ENCODE assay signal across 8 cellular contexts in the genomic region with DNA sequence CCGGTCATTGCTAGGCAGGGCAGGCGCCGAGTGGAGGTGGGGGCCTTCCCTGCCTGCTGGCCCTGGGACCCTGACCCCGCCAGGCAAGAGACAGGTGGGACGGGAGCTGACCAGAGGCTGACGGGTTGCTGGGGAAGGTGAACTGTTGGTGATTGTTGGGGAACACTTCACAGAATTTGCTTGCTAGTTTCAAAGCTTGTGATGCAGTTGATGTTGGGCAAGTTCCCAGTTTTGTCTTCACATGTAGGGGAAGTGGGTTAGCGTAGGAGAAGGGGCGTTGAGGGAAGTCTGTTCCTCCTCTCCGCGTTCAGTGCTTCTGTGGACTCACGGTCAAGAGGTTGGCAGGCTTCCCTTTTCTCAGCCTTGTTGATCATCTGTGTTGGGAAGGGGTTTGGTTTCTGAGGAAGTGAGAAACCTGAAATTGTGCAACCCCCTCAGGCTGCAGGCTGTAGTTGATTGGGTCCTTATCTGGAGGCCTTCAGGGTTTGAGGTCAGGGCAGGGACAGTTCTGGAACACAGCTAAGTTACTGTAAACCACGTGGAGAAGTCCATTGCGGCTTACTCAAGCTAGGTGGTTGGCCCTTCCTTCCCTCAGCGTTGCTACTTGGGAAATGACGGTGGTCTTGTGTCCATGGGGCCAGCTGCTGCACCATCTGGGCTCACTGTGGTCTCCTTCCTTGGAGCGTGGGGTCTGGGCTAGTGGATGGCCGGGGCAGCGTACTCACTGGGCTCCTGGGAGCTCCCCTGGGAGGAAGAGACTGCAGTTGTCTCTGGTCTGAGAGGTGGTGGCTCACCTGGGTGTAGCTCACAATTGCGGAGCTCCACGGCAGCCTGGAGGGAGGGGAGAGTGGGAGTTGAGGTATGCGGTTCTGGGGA. TPM values are rescaled to one million over a fixed set of nuclear protein-coding genes. Genes with fewer than 3 reads are reported as not detected.
DNase-seq lines count a peak whose midpoint lies in the region; ATAC-seq, FAIRE-seq and TF ChIP-seq lines count a peak whose summit lies in the region.

No MANE protein-coding gene starts in this region.

- peaks cover 30% of the 10 kb centered on the region for H3K79me2 ChIP-seq in HepG2 (ENCODE audit: insufficient read depth, low read length)

- H2AFZ ChIP-seq in HepG2 (ENCODE audit: low read length) = no peak overlapping the region

- 69% methylated on average over 14 of the region's 21 CpGs for WGBS in HepG2 (ENCODE audit: low lambda C conversion rate)

- H3K9ac ChIP-seq in HepG2 (ENCODE audit: insufficient read depth, low read depth, low read length) = peak overlapping the region; percentile 19; the same call in 1 of the 2 replicates

- H3K4me3 ChIP-seq in RWPE2 (ENCODE audit: severe bottlenecking) (no peak overlapping the region), breast epithelium (peak overlapping the region in 1 of 3 donors; percentile 45), HepG2 (replicated peaks in 1 of 3; ENCODE audit: insufficient read depth in 1 of 3, low read depth in 2 of 3, low read length in 3 of 3) (peak overlapping the region in 1 of 3 experiments; percentile 55; a peak in 1 of 6 replicates)

- H3K9me3 ChIP-seq in RWPE2 (ENCODE audit: severe bottlenecking) (no peaks in the 10 kb centered on the region), breast epithelium (no peaks in the 10 kb centered on the region), HepG2 (ENCODE audit: low read length) (no peaks in the 10 kb centered on the region)

- peaks cover 60% of the 10 kb centered on the region for H4K20me1 ChIP-seq in HepG2 (ENCODE audit: insufficient read depth, low read length)

- TF ChIP-seq RAD21 in HepG2 (CRISPR knock-in tag; IDR thresholded peaks at IDR 0.05) = no peak

- H3K27ac ChIP-seq in RWPE2 (ENCODE audit: poor library complexity, severe bottlenecking) (peak overlapping the region; percentile 50), breast epithelium (peak overlapping the region; percentile 73 to 96), HepG2 (ENCODE audit: extremely low read length, insufficient read depth, low read length) (peak overlapping the region; percentile 80)

- TF ChIP-seq CTCF in RWPE2 (IDR thresholded peaks at IDR 0.05; ENCODE audit: poor library complexity, severe bottlenecking) (no peak), breast epithelium (IDR thresholded peaks at IDR 0.05) (no peak), HepG2 (CRISPR knock-in tag; IDR thresholded peaks at IDR 0.05) (no peak)

- FAIRE-seq in GM12891 (lab: Jason Lieb, UNC) (peak; percentile 85), HepG2 (lab: Jason Lieb, UNC) (peak; percentile 64)

- H3K36me3 ChIP-seq in RWPE2 (ENCODE audit: low read depth) = peaks cover 67% of the 10 kb centered on the region
- H3K36me3 ChIP-seq in breast epithelium = peaks cover 4% of the 10 kb centered on the region
- peaks cover 20 to 49% of the 10 kb centered on the region in 2 experiments for H3K36me3 ChIP-seq in HepG2 (replicated peaks in 1 of 2; ENCODE audit: control insufficient read depth in 1 of 2, insufficient read depth in 2 of 2, low read length in 2 of 2)

- CTCF ChIA-PET in HepG2 (lab: Yijun Ruan, JAX; ENCODE audit: low intra/inter-chr PET ratio, low total read pairs) = no interaction called here

- H3K4me2 ChIP-seq in HepG2 (ENCODE audit: low read depth, low read length) = peak overlapping the region; percentile 83

- H3K27me3 ChIP-seq in RWPE2 (ENCODE audit: insufficient read depth, poor library complexity, severe bottlenecking) = no peaks in the 10 kb centered on the region
- H3K27me3 ChIP-seq in breast epithelium = no peaks in the 10 kb centered on the region
- no peaks in the 10 kb centered on the region for H3K27me3 ChIP-seq in HepG2 (ENCODE audit: control insufficient read depth in 1 of 2, insufficient read depth in 2 of 2, low read length in 2 of 2)

- POLR2A ChIA-PET in HepG2 (lab: Yijun Ruan, JAX) = interaction anchor here (1.2 to 4.9 kb wide), 4 partner anchors 10 to 71 kb away, joined by 3 to 114 read pairs (median 41); a partner anchor contains a TSS

- BruUV-seq in HepG2 (replicated peaks; lab: Mats Ljungman, UMichigan) = no TSS peak

- DNase-seq in GM12891 (ENCODE audit: insufficient read length, low spot score) = no peak
- no peak for DNase-seq in RWPE2 (ENCODE audit: low spot score)
- DNase-seq in breast epithelium (ENCODE audit: low spot score in 2 of 2) = peak in 1 of 2 donors; percentile 62
- DNase-seq in HepG2 (ENCODE audit: low spot score) = peak; percentile 59
- peak in 2 of 3 experiments; percentile 34 to 50 for DNase-seq in stimulated activated CD4-positive, alpha-beta T cell treated with anti-CD3 and anti-CD28 coated beads, TNF-alpha, amount 100 ng/mL, for 24 hours (ENCODE audit: low read depth in 3 of 3)
- DNase-seq in NK-92 (lab: John Stamatoyannopoulos, UW; ENCODE audit: unreplicated experiment) = no peak

- TF ChIP-seq EP300 in HepG2 (IDR thresholded peaks at IDR 0.05; ENCODE audit: low read depth in 2 of 2, low read length in 2 of 2) (peak in 1 of 2 experiments; percentile 17; a peak in 1 of 4 replicates), HepG2 (CRISPR knock-in tag; IDR thresholded peaks at IDR 0.05; ENCODE audit: borderline replicate concordance) (no peak)

- peak; percentile 32 for ATAC-seq in HG02884 (IDR thresholded peaks at IDR 0.05; ENCODE audit: unreplicated experiment)
- ATAC-seq in RWPE2 (ENCODE audit: low read depth) = peak; percentile 8
- ATAC-seq in HepG2 = peak; percentile 1
- ATAC-seq in HG03135 (IDR thresholded peaks at IDR 0.05; ENCODE audit: unreplicated experiment) = no peak

- in situ Hi-C loops in HepG2 (cut with HindIII; ENCODE audit: extremely low pct_ligation_motif_present, low pct_unique_long_range_greater_than_20kb) = no loop called here

- intact Hi-C loops in breast epithelium (cut with DNase I; ENCODE audit: low total_unique reads) (loop anchor here (1.0 kb wide), 1 partner anchor 25 kb away; no protein-coding TSS in a partner anchor), HepG2 (cut with micrococcal nuclease; ENCODE audit: unreplicated experiment) (no loop called here)

- TF ChIP-seq POLR2A in GM12891 (IDR thresholded peaks at IDR 0.05; ENCODE audit: low read depth, low read length) (no peak; the same call in none of the 2 replicates), breast epithelium (IDR thresholded peaks at IDR 0.05) (no peak), HepG2 (IDR thresholded peaks at IDR 0.05; ENCODE audit: insufficient read depth in 1 of 2, low read depth in 2 of 2, low read length in 2 of 2) (peak; percentile 70 to 83)

- peaks cover 26% of the 10 kb centered on the region for H3K4me1 ChIP-seq in RWPE2 (ENCODE audit: insufficient read depth, poor library complexity, severe bottlenecking)
- H3K4me1 ChIP-seq in breast epithelium = peaks cover 0 to 18% of the 10 kb centered on the region in 2 donors
- H3K4me1 ChIP-seq in HepG2 (ENCODE audit: insufficient read depth, low read length) = peaks cover 86% of the 10 kb centered on the region

RNA-seq across cellular contexts. Expression of a gene that starts 7.5 kb away (rescaled TPM):
- 4,709 TPM for polyA plus RNA-seq in GM12891 (2012; ENCODE audit: low read depth, missing spikeins)
- total RNA-seq in breast epithelium (1,000 to 10,000 TPM; 2,169 to 2,630 (median 2,424) TPM), HepG2 (2016; rRNA removed; fragmentation: Illumina TruSeq; extraction: Trizol) (1,411 and 1,450 TPM in 2 replicates)
- 1,847 and 2,095 TPM in 2 replicates for total RNA-seq in HepG2 (2016; cell fraction: cytosol; rRNA removed; fragmentation: Illumina TruSeq; extraction: Trizol; ENCODE audit: low read depth)
- 1,493 and 1,495 TPM in 2 replicates for total RNA-seq in HepG2 (2016; cell fraction: insoluble cytoplasmic fraction; rRNA removed; fragmentation: Illumina TruSeq; extraction: Trizol)
- 2,859 and 2,975 TPM in 2 replicates for total RNA-seq in HepG2 (2016; cell fraction: membrane; rRNA removed; fragmentation: Illumina TruSeq; extraction: Trizol)
- total RNA-seq in HepG2 (2016; cell fraction: nucleus; rRNA removed; fragmentation: Illumina TruSeq; extraction: Trizol) = 574 and 605 TPM in 2 replicates
- 2,903 and 3,161 TPM in 2 replicates for polyA plus RNA-seq in HepG2 (2011; rRNA removed)
- polyA plus RNA-seq in HepG2 (2011; cell fraction: cytosol; rRNA removed) = 3,446 and 4,669 TPM in 2 replicates
- 1,154 and 1,198 TPM in 2 replicates for polyA plus RNA-seq in HepG2 (2011; cell fraction: nucleus; rRNA removed)
- 2,294 and 3,529 TPM in 2 replicates for polyA plus RNA-seq in HepG2 (2012)
- polyA plus RNA-seq in HepG2 (2016; cell fraction: cytosol; fragmentation: Illumina TruSeq; extraction: Trizol; ENCODE audit: low read depth) = 2,882 and 3,077 TPM in 2 replicates
- polyA plus RNA-seq in HepG2 (2016; cell fraction: insoluble cytoplasmic fraction; fragmentation: Illumina TruSeq; extraction: Trizol; ENCODE audit: low read depth) = 1,450 and 1,632 TPM in 2 replicates
- polyA plus RNA-seq in HepG2 (2016; cell fraction: membrane; fragmentation: Illumina TruSeq; extraction: Trizol; ENCODE audit: low read depth) = 3,325 and 3,445 TPM in 2 replicates
- polyA plus RNA-seq in HepG2 (2016; cell fraction: nucleus; fragmentation: Illumina TruSeq; extraction: Trizol; ENCODE audit: insufficient read depth, low read depth) = 1,079 and 1,215 TPM in 2 replicates
- 647 and 719 TPM in 2 replicates for polyA minus RNA-seq in HepG2 (2011; rRNA and poly(A)+ RNA removed; ENCODE audit: low replicate concordance)
- 352 and 390 TPM in 2 replicates for polyA minus RNA-seq in HepG2 (2011; cell fraction: cytosol; rRNA and poly(A)+ RNA removed)
- 215 and 249 TPM in 2 replicates for polyA minus RNA-seq in HepG2 (2011; cell fraction: nucleus; rRNA and poly(A)+ RNA removed)

RNA-seq across cellular contexts. Expression of a gene that starts 14.7 kb away (rescaled TPM):
- 0.14 TPM for polyA plus RNA-seq in GM12891 (2012; ENCODE audit: low read depth, missing spikeins)
- 10 to 100 TPM in 2 of 3 donors, 1 to 10 TPM in 1; 1.6 to 28.3 (median 11.5) TPM for total RNA-seq in breast epithelium
- not detected in 2 replicates for total RNA-seq in HepG2 (2016; rRNA removed; fragmentation: Illumina TruSeq; extraction: Trizol)
- not detected in 2 replicates for total RNA-seq in HepG2 (2016; cell fraction: cytosol; rRNA removed; fragmentation: Illumina TruSeq; extraction: Trizol; ENCODE audit: low read depth)
- total RNA-seq in HepG2 (2016; cell fraction: insoluble cytoplasmic fraction; rRNA removed; fragmentation: Illumina TruSeq; extraction: Trizol) = not detected in 2 replicates
- total RNA-seq in HepG2 (2016; cell fraction: membrane; rRNA removed; fragmentation: Illumina TruSeq; extraction: Trizol) = not detected in 2 replicates
- total RNA-seq in HepG2 (2016; cell fraction: nucleus; rRNA removed; fragmentation: Illumina TruSeq; extraction: Trizol) = not detected in 2 replicates
- polyA plus RNA-seq in HepG2 (2011; rRNA removed) = 0.10 and 0.22 TPM in 2 replicates
- polyA plus RNA-seq in HepG2 (2011; cell fraction: cytosol; rRNA removed) = 0.09 and 0.30 TPM in 2 replicates
- 0.24 TPM in 1 of 2 replicates, not detected in the other for polyA plus RNA-seq in HepG2 (2011; cell fraction: nucleus; rRNA removed)
- polyA plus RNA-seq in HepG2 (2012) = 0.16 and 0.24 TPM in 2 replicates
- polyA plus RNA-seq in HepG2 (2016; cell fraction: cytosol; fragmentation: Illumina TruSeq; extraction: Trizol; ENCODE audit: low read depth) = not detected in 2 replicates
- not detected in 2 replicates for polyA plus RNA-seq in HepG2 (2016; cell fraction: insoluble cytoplasmic fraction; fragmentation: Illumina TruSeq; extraction: Trizol; ENCODE audit: low read depth)
- polyA plus RNA-seq in HepG2 (2016; cell fraction: membrane; fragmentation: Illumina TruSeq; extraction: Trizol; ENCODE audit: low read depth) = not detected in 2 replicates
- not detected in 2 replicates for polyA plus RNA-seq in HepG2 (2016; cell fraction: nucleus; fragmentation: Illumina TruSeq; extraction: Trizol; ENCODE audit: insufficient read depth, low read depth)
- polyA minus RNA-seq in HepG2 (2011; rRNA and poly(A)+ RNA removed; ENCODE audit: low replicate concordance) = not detected in 2 replicates
- not detected in 2 replicates for polyA minus RNA-seq in HepG2 (2011; cell fraction: cytosol; rRNA and poly(A)+ RNA removed)
- polyA minus RNA-seq in HepG2 (2011; cell fraction: nucleus; rRNA and poly(A)+ RNA removed) = not detected in 2 replicates

RNA-seq across cellular contexts. Expression of a gene that starts 17.0 kb away (rescaled TPM):
- polyA plus RNA-seq in GM12891 (2012; ENCODE audit: low read depth, missing spikeins) = 13.9 TPM
- total RNA-seq in breast epithelium (10 to 100 TPM; 59.5 to 80.3 (median 74.4) TPM), HepG2 (2016; rRNA removed; fragmentation: Illumina TruSeq; extraction: Trizol) (64.8 and 65.4 TPM in 2 replicates)
- total RNA-seq in HepG2 (2016; cell fraction: cytosol; rRNA removed; fragmentation: Illumina TruSeq; extraction: Trizol; ENCODE audit: low read depth) = 15.4 and 16.0 TPM in 2 replicates
- 63.3 and 68.4 TPM in 2 replicates for total RNA-seq in HepG2 (2016; cell fraction: insoluble cytoplasmic fraction; rRNA removed; fragmentation: Illumina TruSeq; extraction: Trizol)
- 33.2 and 37.1 TPM in 2 replicates for total RNA-seq in HepG2 (2016; cell fraction: membrane; rRNA removed; fragmentation: Illumina TruSeq; extraction: Trizol)
- total RNA-seq in HepG2 (2016; cell fraction: nucleus; rRNA removed; fragmentation: Illumina TruSeq; extraction: Trizol) = 20.1 and 23.9 TPM in 2 replicates
- 55.1 and 62.6 TPM in 2 replicates for polyA plus RNA-seq in HepG2 (2011; rRNA removed)
- polyA plus RNA-seq in HepG2 (2011; cell fraction: cytosol; rRNA removed) = 64.8 and 96.9 TPM in 2 replicates
- 39.4 and 39.7 TPM in 2 replicates for polyA plus RNA-seq in HepG2 (2011; cell fraction: nucleus; rRNA removed)
- 36.9 and 37.0 TPM in 2 replicates for polyA plus RNA-seq in HepG2 (2012)
- 19.8 and 21.5 TPM in 2 replicates for polyA plus RNA-seq in HepG2 (2016; cell fraction: cytosol; fragmentation: Illumina TruSeq; extraction: Trizol; ENCODE audit: low read depth)
- polyA plus RNA-seq in HepG2 (2016; cell fraction: insoluble cytoplasmic fraction; fragmentation: Illumina TruSeq; extraction: Trizol; ENCODE audit: low read depth) = 66.3 and 66.4 TPM in 2 replicates
- polyA plus RNA-seq in HepG2 (2016; cell fraction: membrane; fragmentation: Illumina TruSeq; extraction: Trizol; ENCODE audit: low read depth) = 28.2 and 30.6 TPM in 2 replicates
- 31.1 and 43.4 TPM in 2 replicates for polyA plus RNA-seq in HepG2 (2016; cell fraction: nucleus; fragmentation: Illumina TruSeq; extraction: Trizol; ENCODE audit: insufficient read depth, low read depth)
- polyA minus RNA-seq in HepG2 (2011; rRNA and poly(A)+ RNA removed; ENCODE audit: low replicate concordance) = 43.3 and 70.9 TPM in 2 replicates
- 29.5 and 30.6 TPM in 2 replicates for polyA minus RNA-seq in HepG2 (2011; cell fraction: cytosol; rRNA and poly(A)+ RNA removed)
- 10.3 and 10.7 TPM in 2 replicates for polyA minus RNA-seq in HepG2 (2011; cell fraction: nucleus; rRNA and poly(A)+ RNA removed)

RNA-seq across cellular contexts. Expression of a gene that starts 18.8 kb away (rescaled TPM):
- 29.5 TPM for polyA plus RNA-seq in GM12891 (2012; ENCODE audit: low read depth, missing spikeins)
- 10 to 100 TPM; 16.5 to 37.3 (median 24.6) TPM for total RNA-seq in breast epithelium
- 9.0 and 22.2 TPM in 2 replicates for total RNA-seq in HepG2 (2016; rRNA removed; fragmentation: Illumina TruSeq; extraction: Trizol)
- 6.0 and 7.0 TPM in 2 replicates for total RNA-seq in HepG2 (2016; cell fraction: cytosol; rRNA removed; fragmentation: Illumina TruSeq; extraction: Trizol; ENCODE audit: low read depth)
- total RNA-seq in HepG2 (2016; cell fraction: insoluble cytoplasmic fraction; rRNA removed; fragmentation: Illumina TruSeq; extraction: Trizol) = 9.8 and 24.6 TPM in 2 replicates
- total RNA-seq in HepG2 (2016; cell fraction: membrane; rRNA removed; fragmentation: Illumina TruSeq; extraction: Trizol) = 10.9 and 16.4 TPM in 2 replicates
- total RNA-seq in HepG2 (2016; cell fraction: nucleus; rRNA removed; fragmentation: Illumina TruSeq; extraction: Trizol) = 22.1 and 22.7 TPM in 2 replicates
- polyA plus RNA-seq in HepG2 (2011; rRNA removed) = 25.5 and 42.2 TPM in 2 replicates
- polyA plus RNA-seq in HepG2 (2011; cell fraction: cytosol; rRNA removed) = 14.0 and 19.6 TPM in 2 replicates
- polyA plus RNA-seq in HepG2 (2011; cell fraction: nucleus; rRNA removed) = 62.9 and 70.0 TPM in 2 replicates
- polyA plus RNA-seq in HepG2 (2012) = 26.2 and 43.9 TPM in 2 replicates
- 5.9 and 6.3 TPM in 2 replicates for polyA plus RNA-seq in HepG2 (2016; cell fraction: cytosol; fragmentation: Illumina TruSeq; extraction: Trizol; ENCODE audit: low read depth)
- 14.0 and 15.8 TPM in 2 replicates for polyA plus RNA-seq in HepG2 (2016; cell fraction: insoluble cytoplasmic fraction; fragmentation: Illumina TruSeq; extraction: Trizol; ENCODE audit: low read depth)
- 15.2 and 15.3 TPM in 2 replicates for polyA plus RNA-seq in HepG2 (2016; cell fraction: membrane; fragmentation: Illumina TruSeq; extraction: Trizol; ENCODE audit: low read depth)
- 55.8 and 59.3 TPM in 2 replicates for polyA plus RNA-seq in HepG2 (2016; cell fraction: nucleus; fragmentation: Illumina TruSeq; extraction: Trizol; ENCODE audit: insufficient read depth, low read depth)
- polyA minus RNA-seq in HepG2 (2011; rRNA and poly(A)+ RNA removed; ENCODE audit: low replicate concordance) = 43.8 and 78.6 TPM in 2 replicates
- 25.2 and 27.9 TPM in 2 replicates for polyA minus RNA-seq in HepG2 (2011; cell fraction: cytosol; rRNA and poly(A)+ RNA removed)
- polyA minus RNA-seq in HepG2 (2011; cell fraction: nucleus; rRNA and poly(A)+ RNA removed) = 11.7 and 13.1 TPM in 2 replicates

RNA-seq across cellular contexts. Expression of a gene that starts 34.4 kb away (rescaled TPM):
- 0.06 TPM for polyA plus RNA-seq in GM12891 (2012; ENCODE audit: low read depth, missing spikeins)
- total RNA-seq in breast epithelium = 1 to 10 TPM; 1.3 to 2.9 (median 1.8) TPM
- not detected in 2 replicates for total RNA-seq in HepG2 (2016; rRNA removed; fragmentation: Illumina TruSeq; extraction: Trizol)
- total RNA-seq in HepG2 (2016; cell fraction: cytosol; rRNA removed; fragmentation: Illumina TruSeq; extraction: Trizol; ENCODE audit: low read depth) = not detected in 2 replicates
- not detected in 2 replicates for total RNA-seq in HepG2 (2016; cell fraction: insoluble cytoplasmic fraction; rRNA removed; fragmentation: Illumina TruSeq; extraction: Trizol)
- not detected in 2 replicates for total RNA-seq in HepG2 (2016; cell fraction: membrane; rRNA removed; fragmentation: Illumina TruSeq; extraction: Trizol)
- total RNA-seq in HepG2 (2016; cell fraction: nucleus; rRNA removed; fragmentation: Illumina TruSeq; extraction: Trizol) = not detected in 2 replicates
- polyA plus RNA-seq in HepG2 (2011; rRNA removed) = not detected in 2 replicates
- polyA plus RNA-seq in HepG2 (2011; cell fraction: cytosol; rRNA removed) = not detected in 2 replicates
- polyA plus RNA-seq in HepG2 (2011; cell fraction: nucleus; rRNA removed) = not detected in 2 replicates
- polyA plus RNA-seq in HepG2 (2012) = not detected in 2 replicates
- not detected in 2 replicates for polyA plus RNA-seq in HepG2 (2016; cell fraction: cytosol; fragmentation: Illumina TruSeq; extraction: Trizol; ENCODE audit: low read depth)
- not detected in 2 replicates for polyA plus RNA-seq in HepG2 (2016; cell fraction: insoluble cytoplasmic fraction; fragmentation: Illumina TruSeq; extraction: Trizol; ENCODE audit: low read depth)
- not detected in 2 replicates for polyA plus RNA-seq in HepG2 (2016; cell fraction: membrane; fragmentation: Illumina TruSeq; extraction: Trizol; ENCODE audit: low read depth)
- polyA plus RNA-seq in HepG2 (2016; cell fraction: nucleus; fragmentation: Illumina TruSeq; extraction: Trizol; ENCODE audit: insufficient read depth, low read depth) = not detected in 2 replicates
- polyA minus RNA-seq in HepG2 (2011; rRNA and poly(A)+ RNA removed; ENCODE audit: low replicate concordance) = not detected in 2 replicates
- polyA minus RNA-seq in HepG2 (2011; cell fraction: cytosol; rRNA and poly(A)+ RNA removed) = not detected in 2 replicates
- polyA minus RNA-seq in HepG2 (2011; cell fraction: nucleus; rRNA and poly(A)+ RNA removed) = not detected in 2 replicates

Comparison
In these comparisons a context has a peak if more than half of its experiments do, and no peak if none do; other contexts are left out.
1. DNase-seq: peak in HepG2 (single experiment) and stimulated activated CD4-positive, alpha-beta T cell treated with anti-CD3 and anti-CD28 coated beads, TNF-alpha, amount 100 ng/mL, for 24 hours (2 of 3); none in GM12891 (single experiment), RWPE2 (single experiment) and NK-92 (single experiment).
2. POLR2A ChIP-seq: peak in HepG2 (2 of 2); none in GM12891 (single experiment) and breast epithelium (single experiment).
3. Peak in every context shown above with its lines, with median percentiles within 50 percentile points of each other: H3K27ac ChIP-seq.